In genomic region chr12:53223006-53223305, GRCh38 we compare ENCODE assay signal across 1 cellular context.
TF ChIP-seq lines count a peak whose summit lies in the region.

No MANE protein-coding gene starts in this region.

TF ChIP-seq in IMR-90, 13 proteins besides CTCF, POLR2A, EP300 and RAD21:
- TF ChIP-seq RCOR1 (IDR thresholded peaks at IDR 0.05; ENCODE audit: insufficient replicate concordance, low read length), result no peak
- TF ChIP-seq NFE2L2 (IDR thresholded peaks at IDR 0.05; ENCODE audit: low read depth, low read length), result no peak
